ENCODE assay signal across 8 cellular contexts in the genomic region with DNA sequence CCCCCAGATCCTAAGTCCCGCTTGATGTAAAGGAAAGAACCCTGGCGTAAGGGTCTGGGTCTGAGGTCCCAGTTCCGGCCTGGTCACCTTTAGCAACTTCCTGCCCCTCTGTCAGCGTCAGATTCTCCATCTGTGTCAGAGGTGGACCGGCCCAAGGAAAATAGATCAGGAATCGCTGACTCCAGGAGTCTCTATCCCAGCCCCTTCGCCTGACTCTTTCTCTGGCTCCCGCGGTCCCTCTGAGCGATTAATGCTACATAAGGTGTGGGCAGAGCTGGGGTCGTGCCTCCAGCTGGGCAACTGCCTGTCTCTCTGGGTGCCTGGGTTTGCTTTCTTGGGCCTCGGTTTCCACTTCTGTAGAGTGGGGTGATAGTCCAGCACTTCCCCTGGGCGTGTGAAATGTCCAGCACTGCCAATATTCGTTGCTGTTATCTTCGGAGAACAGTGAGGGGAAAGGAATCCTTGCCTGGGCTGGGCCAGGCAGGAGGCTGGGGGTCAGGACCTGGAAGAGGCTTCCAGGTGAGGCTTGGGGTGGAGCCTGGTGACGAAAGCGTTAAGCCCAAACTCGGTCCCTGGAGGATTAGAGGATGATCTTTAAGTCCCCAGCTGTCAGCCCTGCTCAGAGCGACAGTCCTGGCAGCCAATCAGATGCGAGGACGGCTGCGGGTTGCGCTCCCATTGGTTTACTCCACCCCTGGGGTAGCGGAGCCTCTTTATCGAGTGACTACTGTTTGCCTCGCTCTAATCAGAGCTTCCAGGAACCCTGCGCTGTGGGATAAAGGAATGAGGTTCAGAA. TPM values are rescaled to one million over a fixed set of nuclear protein-coding genes. Genes with fewer than 3 reads are reported as not detected.
DNase-seq lines count a peak whose midpoint lies in the region; ATAC-seq and TF ChIP-seq lines count a peak whose summit lies in the region.

No MANE protein-coding gene starts in this region.

- ATAC-seq in HG02759 (IDR thresholded peaks at IDR 0.05; ENCODE audit: unreplicated experiment): peak; percentile 36
- peak; percentile 71 to 80 for ATAC-seq in right cardiac atrium

- no peak for TF ChIP-seq CTCF in ascending aorta (IDR thresholded peaks at IDR 0.05)

- H3K4me1 ChIP-seq in ascending aorta (peaks cover 11 to 17% of the 10 kb centered on the region in 2 donors), right cardiac atrium (ENCODE audit: control insufficient read depth, insufficient read depth, low read length) (no peaks in the 10 kb centered on the region), urinary bladder (ENCODE audit: insufficient read depth) (no peaks in the 10 kb centered on the region)

- DNase-seq in ELF-1 (ENCODE audit: low read depth, low spot score): peak; percentile 97
- peak; percentile 89 for DNase-seq in NCI-H1694 treated with DMSO at 0.1 percent for 48 hours (lab: John Stamatoyannopoulos, UW)
- peak; percentile 88 for DNase-seq in T-helper 22 cell (ENCODE audit: low read depth)
- DNase-seq in ascending aorta (ENCODE audit: low spot score in 2 of 2): peak; percentile 64 to 91
- DNase-seq in right cardiac atrium: peak; percentile 89 to 96 (median 95)
- DNase-seq in pulmonary artery endothelial cell (ENCODE audit: low read depth, low spot score): peak; percentile 71

- intact Hi-C loops in ascending aorta (cut with DNase I) (loop anchor here (1.0 to 2.0 kb wide), 2 partner anchors 14 to 55 kb away; a partner anchor contains a TSS), right cardiac atrium (cut with DNase I) (loop anchor here in 1 of 4 donors (10.0 kb wide), 1 partner anchor 54 kb away; a partner anchor contains a TSS)

- H3K27me3 ChIP-seq in ascending aorta (no peaks in the 10 kb centered on the region), right cardiac atrium (ENCODE audit: control insufficient read depth, insufficient read depth) (no peaks in the 10 kb centered on the region)

- H3K9me3 ChIP-seq in ascending aorta: no peaks in the 10 kb centered on the region
- no peaks in the 10 kb centered on the region for H3K9me3 ChIP-seq in right cardiac atrium (ENCODE audit: control insufficient read depth, low read length)

- H3K36me3 ChIP-seq in ascending aorta (peaks cover 22 to 25% of the 10 kb centered on the region in 2 donors), urinary bladder (ENCODE audit: insufficient read depth) (no peaks in the 10 kb centered on the region)

- peak overlapping the region; percentile 54 to 64 for H3K4me3 ChIP-seq in ascending aorta
- peak overlapping the region; percentile 33 for H3K4me3 ChIP-seq in right cardiac atrium (ENCODE audit: low read length)
- peak overlapping the region; percentile 37 for H3K4me3 ChIP-seq in urinary bladder (ENCODE audit: low read depth, low read length)

- 3% methylated on average over 27 of the region's 27 CpGs for WGBS in right cardiac atrium
- WGBS in urinary bladder: 1% methylated on average over 27 of the region's 27 CpGs

- H3K27ac ChIP-seq in ascending aorta (no peak overlapping the region), right cardiac atrium (ENCODE audit: low read length) (no peak overlapping the region), urinary bladder (ENCODE audit: low read depth) (no peak overlapping the region)

RNA-seq across cellular contexts. Expression of a gene that starts 0.8 kb away (rescaled TPM):
- total RNA-seq in ascending aorta (96.6 TPM), right cardiac atrium (10 to 100 TPM in 1 of 4 donors, 1 to 10 TPM in 3; 7.3 to 10.4 (median 8.7) TPM), pulmonary artery endothelial cell (3.5 and 5.9 TPM in 2 replicates), urinary bladder (1.9 TPM)
- polyA plus RNA-seq in right cardiac atrium (9.1 TPM), urinary bladder (5.9 TPM)

RNA-seq across cellular contexts. Expression of a gene that starts 14.3 kb away (rescaled TPM):
- total RNA-seq in ascending aorta: 79.1 TPM
- 10 to 100 TPM; 57.4 to 75.9 (median 63.8) TPM for total RNA-seq in right cardiac atrium
- polyA plus RNA-seq in right cardiac atrium: 52.1 TPM
- total RNA-seq in pulmonary artery endothelial cell: 159 and 188 TPM in 2 replicates
- total RNA-seq in urinary bladder: 73.3 TPM
- 97.1 TPM for polyA plus RNA-seq in urinary bladder

RNA-seq across cellular contexts. Expression of a gene that starts 19.4 kb away (rescaled TPM):
- total RNA-seq in ascending aorta: not detected
- not detected for total RNA-seq in right cardiac atrium
- polyA plus RNA-seq in right cardiac atrium: not detected
- not detected in 2 replicates for total RNA-seq in pulmonary artery endothelial cell
- not detected for total RNA-seq in urinary bladder
- not detected for polyA plus RNA-seq in urinary bladder

RNA-seq across cellular contexts. Expression of a gene that starts 19.8 kb away (rescaled TPM):
- 452 TPM for total RNA-seq in ascending aorta
- total RNA-seq in right cardiac atrium: 100 to 1,000 TPM; 127 to 161 (median 143) TPM
- 164 TPM for polyA plus RNA-seq in right cardiac atrium
- total RNA-seq in pulmonary artery endothelial cell: 49.5 and 65.1 TPM in 2 replicates
- 34.5 TPM for total RNA-seq in urinary bladder
- polyA plus RNA-seq in urinary bladder: 159 TPM

RNA-seq across cellular contexts. Expression of a gene that starts 26.3 kb away (rescaled TPM):
- 66.5 TPM for total RNA-seq in ascending aorta
- 10 to 100 TPM in 1 of 4 donors, 1 to 10 TPM in 3; 7.7 to 10.4 (median 9.2) TPM for total RNA-seq in right cardiac atrium
- 5.9 TPM for polyA plus RNA-seq in right cardiac atrium
- total RNA-seq in pulmonary artery endothelial cell: 10.2 and 20.2 TPM in 2 replicates
- total RNA-seq in urinary bladder: 5.7 TPM
- polyA plus RNA-seq in urinary bladder: 12.0 TPM
